ENCODE assay signal across 26 cellular contexts in genomic region chr7:46264646-46265045, GRCh38.
DNase-seq lines count a peak whose midpoint lies in the region; ATAC-seq, FAIRE-seq and TF ChIP-seq lines count a peak whose summit lies in the region.
"Had no signal": no experiment of that assay in that cellular context is flagged by ENCODE, and none has a peak within 500 bp of the region (broad histone marks: within the 10 kb centered on the region; RNA-seq: fewer than 3 reads in every experiment).

No MANE protein-coding gene starts in this region.

- H3K79me1 ChIP-seq in trophoblast cell (ENCODE audit: low read length), result peaks cover 12% of the 10 kb centered on the region

- H4K91ac ChIP-seq in trophoblast cell (ENCODE audit: low read depth, low read length), result no peak overlapping the region

- H3K36me3 Mint-ChIP-seq in astrocyte (ENCODE audit: low read depth, unreplicated experiment), result peaks cover 4% of the 10 kb centered on the region
- H3K36me3 Mint-ChIP-seq: CD14-positive monocyte; CD4-positive, CD25-positive, alpha-beta regulatory T cell; CD8-positive, alpha-beta memory T cell had no signal

- no peaks in the 10 kb centered on the region for H3K27me3 Mint-ChIP-seq in astrocyte (ENCODE audit: low read depth, unreplicated experiment)
- H3K27me3 Mint-ChIP-seq: CD4-positive, alpha-beta memory T cell; CD4-positive, CD25-positive, alpha-beta regulatory T cell; CD8-positive, alpha-beta memory T cell had no signal

- peak overlapping the region; percentile 42 for H3K27ac Mint-ChIP-seq in astrocyte (ENCODE audit: unreplicated experiment)
- H3K27ac Mint-ChIP-seq: CD14-positive monocyte; CD4-positive, alpha-beta memory T cell; CD4-positive, CD25-positive, alpha-beta regulatory T cell; CD8-positive, alpha-beta memory T cell had no signal

- WGBS in GM12878 (ENCODE audit: insufficient coverage, insufficient replicate concordance, low lambda C conversion rate, missing lambda C conversion rate), result 0% methylated on average over 2 of the region's 2 CpGs
- WGBS in trophoblast cell (ENCODE audit: extremely low coverage, insufficient coverage, insufficient read length), result no CpG with 5 or more reads among the region's 2 CpGs
- WGBS in right cardiac atrium, result 72% methylated on average over 2 of the region's 2 CpGs

- H3K23ac ChIP-seq in trophoblast cell (ENCODE audit: low read length), result no peak overlapping the region

- H3K27me3 ChIP-seq in astrocyte (ENCODE audit: insufficient read depth, low read length) (no peaks in the 10 kb centered on the region), GM12878 (replicated peaks in 1 of 2; ENCODE audit: control insufficient read depth in 2 of 2, insufficient read depth in 2 of 2, low read length in 1 of 2) (no peaks in the 10 kb centered on the region), trophoblast cell (ENCODE audit: insufficient read depth, low read length) (no peaks in the 10 kb centered on the region), right cardiac atrium (ENCODE audit: control insufficient read depth, insufficient read depth) (no peaks in the 10 kb centered on the region)
- H3K27me3 ChIP-seq: BE2C, BLaER1 had no signal

- POLR2A ChIA-PET in GM12878 (lab: Charles Lee), result interaction anchor here (0.7 kb wide), 1 partner anchor 27 kb away, joined by 3 read pairs; no protein-coding TSS in a partner anchor

- H3K9me3 ChIP-seq in astrocyte (ENCODE audit: insufficient read depth, low read depth, low read length) (no peaks in the 10 kb centered on the region), GM12878 (replicated peaks; ENCODE audit: control insufficient read depth, insufficient read depth, low read length) (no peaks in the 10 kb centered on the region; the same call in 2 of the 3 replicates), trophoblast cell (ENCODE audit: insufficient read depth, low read depth, low read length) (peaks cover 5% of the 10 kb centered on the region), right cardiac atrium (ENCODE audit: control insufficient read depth, low read length) (peaks cover 4% of the 10 kb centered on the region)

- H3K36me3 ChIP-seq in astrocyte (ENCODE audit: insufficient read depth, low read length) (no peaks in the 10 kb centered on the region), GM12878 (ENCODE audit: control insufficient read depth in 2 of 2, insufficient read depth in 2 of 2, low read length in 1 of 2) (no peaks in the 10 kb centered on the region), trophoblast cell (ENCODE audit: control insufficient read depth in 1 of 2, insufficient read depth in 2 of 2, low read length in 2 of 2) (peaks cover 2 to 3% of the 10 kb centered on the region in 2 experiments)
- H3K36me3 ChIP-seq: BE2C, BLaER1 had no signal

- in situ Hi-C loops in GM12878 (cut with MboI), result no loop called here

- SMC1A ChIA-PET in GM12878 (lab: Charles Lee; ENCODE audit: uncharacterized antibody, unreplicated experiment), result interaction anchor here (0.9 to 1.4 kb wide), 3 partner anchors 12 to 132 kb away, joined by 3 to 4 read pairs (median 3); no protein-coding TSS in a partner anchor

- no peak overlapping the region for H4K8ac ChIP-seq in trophoblast cell (ENCODE audit: low read depth, low read length)

- FAIRE-seq in astrocyte (lab: Jason Lieb, UNC) (no peak), GM12878 (lab: Jason Lieb, UNC) (no peak)
- FAIRE-seq: A204.1, GM12891, GM19239 had no signal

- peaks cover 4% of the 10 kb centered on the region for H3K4me1 Mint-ChIP-seq in astrocyte (ENCODE audit: low read depth, unreplicated experiment)
- H3K4me1 Mint-ChIP-seq: CD14-positive monocyte; CD4-positive, alpha-beta memory T cell; CD4-positive, CD25-positive, alpha-beta regulatory T cell; CD8-positive, alpha-beta memory T cell had no signal

- no peak overlapping the region for H4K12ac ChIP-seq in trophoblast cell (ENCODE audit: low read depth, low read length)

- no peaks in the 10 kb centered on the region for H3K4me1 ChIP-seq in astrocyte (ENCODE audit: insufficient read depth, low read length)
- H3K4me1 ChIP-seq in GM12878 (ENCODE audit: control insufficient read depth, insufficient read depth, low read length), result no peaks in the 10 kb centered on the region
- no peaks in the 10 kb centered on the region for H3K4me1 ChIP-seq in trophoblast cell (ENCODE audit: control insufficient read depth in 1 of 2, insufficient read depth in 2 of 2, low read length in 2 of 2)
- no peaks in the 10 kb centered on the region for H3K4me1 ChIP-seq in right cardiac atrium (ENCODE audit: control insufficient read depth, insufficient read depth, low read length)
- H3K4me1 ChIP-seq: BE2C, BLaER1 had no signal

- H2BK12ac ChIP-seq in trophoblast cell (ENCODE audit: low read length), result no peak overlapping the region

- no peak overlapping the region for H2BK120ac ChIP-seq in trophoblast cell (ENCODE audit: insufficient read depth, low read length, poor library complexity)

- H3K9ac ChIP-seq in astrocyte (ENCODE audit: low read length) (no peak overlapping the region), GM12878 (ENCODE audit: control insufficient read depth, insufficient read depth, low read length) (no peak overlapping the region), trophoblast cell (ENCODE audit: low read length) (no peak overlapping the region)
- H3K9ac ChIP-seq: BLaER1 had no signal

- no peak overlapping the region for H2AFZ ChIP-seq in astrocyte (ENCODE audit: low read depth, low read length)
- no peak overlapping the region for H2AFZ ChIP-seq in GM12878 (ENCODE audit: control insufficient read depth, low read depth, low read length)
- no peak overlapping the region for H2AFZ ChIP-seq in trophoblast cell (ENCODE audit: insufficient read depth, low read length, poor library complexity)

- no peak overlapping the region for H3K4me2 ChIP-seq in astrocyte (ENCODE audit: low read length)
- H3K4me2 ChIP-seq in GM12878 (ENCODE audit: control insufficient read depth, insufficient read depth), result no peak overlapping the region
- H3K4me2 ChIP-seq in trophoblast cell (ENCODE audit: low read length), result no peak overlapping the region
- H3K4me2 ChIP-seq: BLaER1 had no signal

- H3K18ac ChIP-seq in trophoblast cell (ENCODE audit: low read length), result no peak overlapping the region

- H3K9me3 Mint-ChIP-seq in astrocyte (ENCODE audit: unreplicated experiment), result peaks cover 17% of the 10 kb centered on the region

- H3K4me3 ChIP-seq in astrocyte (ENCODE audit: insufficient read depth, low read depth, low read length) (no peak overlapping the region), GM12878 (no peak overlapping the region), trophoblast cell (ENCODE audit: low read depth, low read length) (no peak overlapping the region), right cardiac atrium (ENCODE audit: low read length) (no peak overlapping the region)
- H3K4me3 ChIP-seq: BLaER1 had no signal

- H3K27ac ChIP-seq in astrocyte (ENCODE audit: low read depth, low read length) (no peak overlapping the region), GM12878 (ENCODE audit: control insufficient read depth, insufficient read depth) (no peak overlapping the region), trophoblast cell (ENCODE audit: low read depth, low read length) (peak overlapping the region; percentile 57), right cardiac atrium (ENCODE audit: low read length) (no peak overlapping the region)
- H3K27ac ChIP-seq: BLaER1 had no signal

- CTCF ChIA-PET in GM12878 (lab: Yijun Ruan, JAX), result no interaction called here

- no peak for TF ChIP-seq EP300 in GM12878 (IDR thresholded peaks at IDR 0.05; ENCODE audit: borderline replicate concordance in 1 of 2, control insufficient read depth in 1 of 2, low read depth in 2 of 2, low read length in 2 of 2)

- H3K79me2 ChIP-seq in astrocyte (ENCODE audit: insufficient read depth, low read length) (no peaks in the 10 kb centered on the region), GM12878 (ENCODE audit: control insufficient read depth, insufficient read depth, low read length) (no peaks in the 10 kb centered on the region), trophoblast cell (ENCODE audit: control insufficient read depth, insufficient read depth, low read length, poor library complexity) (no peaks in the 10 kb centered on the region)

- no TSS peak for BruUV-seq in GM12878 (replicated peaks; lab: Mats Ljungman, UMichigan)

- intact Hi-C loops in GM12878 (cut with micrococcal nuclease; ENCODE audit: unreplicated experiment) (no loop called here), right cardiac atrium (cut with DNase I) (no loop called here)

- DNase-seq in astrocyte (ENCODE audit: low read depth) (peak; percentile 29), GM12878 (ENCODE audit: low read depth, low spot score) (no peak), trophoblast cell (no peak), right cardiac atrium (no peak)
- DNase-seq: 8988T; ACHN; BE2C; C1 segment of cervical spinal cord; CD4-positive, alpha-beta memory T cell; CD4-positive, CD25-positive, alpha-beta regulatory T cell; CD8-positive, alpha-beta memory T cell; COR-L47; DMS 273 treated with DMSO at 0.1 percent for 48 hours; DMS153; DMS53; DMS79; DND-41; EL; GDM1 had no signal

- no peak overlapping the region for H3K14ac ChIP-seq in trophoblast cell (ENCODE audit: low read length)

- TF ChIP-seq POLR2A in GM12878 (IDR thresholded peaks at IDR 0.05; ENCODE audit: low read depth, low read length), result no peak

- ATAC-seq in GM12878 (no peak), right cardiac atrium (no peak), GM19035 (IDR thresholded peaks at IDR 0.05; ENCODE audit: unreplicated experiment) (no peak), HG02840 (IDR thresholded peaks at IDR 0.05; ENCODE audit: low FRiP score, unreplicated experiment) (no peak)

- no peak overlapping the region for H2BK5ac ChIP-seq in trophoblast cell (ENCODE audit: low read depth, low read length, poor library complexity)

- H3K4me3 Mint-ChIP-seq in astrocyte (ENCODE audit: unreplicated experiment), result no peak overlapping the region
- H3K4me3 Mint-ChIP-seq: CD14-positive monocyte; CD4-positive, alpha-beta memory T cell; CD4-positive, CD25-positive, alpha-beta regulatory T cell; CD8-positive, alpha-beta memory T cell had no signal

- no peak overlapping the region for H2AK5ac ChIP-seq in trophoblast cell (ENCODE audit: low read length)

- TF ChIP-seq CTCF in astrocyte (IDR thresholded peaks at IDR 0.05; ENCODE audit: insufficient read depth, low read depth, low read length), result no peak
- TF ChIP-seq CTCF in GM12878 (IDR thresholded peaks at IDR 0.05 in 2 of 3, conservative IDR thresholded peaks at IDR 0.05 in 1 of 3; ENCODE audit: control insufficient read depth in 2 of 3, extremely low read depth in 1 of 3, insufficient read depth in 1 of 3, low read depth in 3 of 3, low read length in 3 of 3), result no peak

- RAD21 ChIA-PET in GM12878 (lab: Charles Lee; ENCODE audit: unreplicated experiment), result interaction anchor here (1.0 kb wide), 1 partner anchor 9 kb away, joined by 4 read pairs; no protein-coding TSS in a partner anchor

- no peaks in the 10 kb centered on the region for H4K20me1 ChIP-seq in astrocyte (ENCODE audit: insufficient read depth, low read length)
- H4K20me1 ChIP-seq in GM12878 (ENCODE audit: control insufficient read depth, insufficient read depth), result no peaks in the 10 kb centered on the region
- H4K20me1 ChIP-seq: BLaER1 had no signal

- H3K4ac ChIP-seq in trophoblast cell (ENCODE audit: low read depth, low read length), result no peak overlapping the region

- TF ChIP-seq RAD21 in GM12878 (IDR thresholded peaks at IDR 0.05; ENCODE audit: insufficient read depth, low read depth, low read length), result no peak

TF ChIP-seq in GM12878, 131 proteins besides CTCF, POLR2A, EP300 and RAD21 (continues in another document):
- TF ChIP-seq HDAC2 (IDR thresholded peaks at IDR 0.05) (no peak), TCF7 (IDR thresholded peaks at IDR 0.05; ENCODE audit: borderline replicate concordance) (0 out of 2 replicates have a peak, but pooled peaks have one; percentile 18)
